Comparison of ENCODE assay signal across 1 cellular context in the genomic region with DNA sequence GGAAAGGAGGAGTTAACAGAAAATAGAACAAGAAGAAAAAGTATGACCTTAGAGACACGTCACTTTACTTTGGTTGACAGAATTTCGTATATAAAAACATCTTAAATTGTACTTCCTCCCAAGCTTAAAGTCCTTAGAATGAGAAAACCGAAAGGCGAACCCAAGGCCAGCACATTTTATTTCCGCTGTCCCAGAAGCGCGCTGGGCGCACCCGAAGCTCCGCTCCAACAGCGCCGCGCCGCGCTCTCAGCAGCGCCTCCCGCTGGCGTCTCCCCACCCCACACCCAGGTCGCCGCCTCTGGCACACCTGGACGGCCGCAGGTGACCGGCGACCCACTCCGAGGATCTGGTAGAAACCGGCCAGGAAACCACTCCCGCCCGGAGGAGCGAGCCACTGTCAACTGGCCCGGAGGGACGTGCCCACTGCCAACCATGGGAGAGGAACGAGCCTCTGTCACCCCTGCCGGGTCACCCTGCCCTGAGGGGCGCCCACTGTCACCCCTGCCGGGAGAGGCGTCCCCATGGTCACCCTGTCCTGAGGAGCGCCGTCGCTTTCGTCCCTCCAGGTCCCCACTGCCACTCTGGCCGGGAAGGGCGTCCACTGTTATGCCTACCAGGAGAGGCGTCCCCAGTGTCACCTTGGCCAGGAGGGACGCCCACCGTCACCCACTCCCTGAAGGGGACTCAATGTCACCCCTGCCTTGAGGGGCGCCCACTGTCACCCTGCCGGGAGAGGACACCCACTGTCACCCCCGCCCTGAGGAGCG.
A peak's percentile ranks its signal among the peaks of the same experiment; 100 is the strongest.
TF ChIP-seq lines count a peak whose summit lies in the region.

No MANE protein-coding gene starts in this region.

TF ChIP-seq in HepG2, 621 proteins besides CTCF, POLR2A, EP300 and RAD21 (continued from another document and continues in another):
- TF ChIP-seq, protein P1, sequence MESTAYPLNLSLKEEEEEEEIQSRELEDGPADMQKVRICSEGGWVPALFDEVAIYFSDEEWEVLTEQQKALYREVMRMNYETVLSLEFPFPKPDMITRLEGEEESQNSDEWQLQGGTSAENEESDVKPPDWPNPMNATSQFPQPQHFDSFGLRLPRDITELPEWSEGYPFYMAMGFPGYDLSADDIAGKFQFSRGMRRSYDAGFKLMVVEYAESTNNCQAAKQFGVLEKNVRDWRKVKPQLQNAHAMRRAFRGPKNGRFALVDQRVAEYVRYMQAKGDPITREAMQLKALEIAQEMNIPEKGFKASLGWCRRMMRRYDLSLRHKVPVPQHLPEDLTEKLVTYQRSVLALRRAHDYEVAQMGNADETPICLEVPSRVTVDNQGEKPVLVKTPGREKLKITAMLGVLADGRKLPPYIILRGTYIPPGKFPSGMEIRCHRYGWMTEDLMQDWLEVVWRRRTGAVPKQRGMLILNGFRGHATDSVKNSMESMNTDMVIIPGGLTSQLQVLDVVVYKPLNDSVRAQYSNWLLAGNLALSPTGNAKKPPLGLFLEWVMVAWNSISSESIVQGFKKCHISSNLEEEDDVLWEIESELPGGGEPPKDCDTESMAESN (CRISPR knock-in tag; conservative IDR thresholded peaks at IDR 0.05) = 0 out of 2 replicates have a peak, but pooled peaks have one; percentile 63
- TF ChIP-seq SMC3 (IDR thresholded peaks at IDR 0.05; ENCODE audit: low read length) (peak; percentile 22; the same call in 1 of the 2 replicates), TBP (CRISPR knock-in tag; IDR thresholded peaks at IDR 0.05) (no peak), KMT2A (CRISPR knock-in tag; IDR thresholded peaks at IDR 0.05) (peak; percentile 100), DR1 (CRISPR knock-in tag; IDR thresholded peaks at IDR 0.05) (no peak), REPIN1 (CRISPR knock-in tag; IDR thresholded peaks at IDR 0.05; ENCODE audit: borderline replicate concordance, low read depth) (peak; percentile 77; the same call in 1 of the 2 replicates), FOXM1 (CRISPR knock-in tag; IDR thresholded peaks at IDR 0.05) (no peak), XBP1 (CRISPR knock-in tag; IDR thresholded peaks at IDR 0.05) (0 out of 2 replicates have a peak, but pooled peaks have one; percentile 26), ZNF713 (CRISPR knock-in tag; IDR thresholded peaks at IDR 0.05) (no peak), POLR2AphosphoS2 (IDR thresholded peaks at IDR 0.05; ENCODE audit: low read depth, low read length) (no peak), KMT2B (CRISPR knock-in tag; IDR thresholded peaks at IDR 0.05) (peak; percentile 92), PHF8 (CRISPR knock-in tag; IDR thresholded peaks at IDR 0.05) (peak; percentile 79), JUNB (CRISPR knock-in tag; IDR thresholded peaks at IDR 0.05; ENCODE audit: borderline replicate concordance) (no peak), HNRNPLL (IDR thresholded peaks at IDR 0.05; ENCODE audit: low read depth, low read length, poor library complexity, severe bottlenecking) (peak; percentile 84), JARID2 (CRISPR knock-in tag; IDR thresholded peaks at IDR 0.05; ENCODE audit: insufficient replicate concordance) (peak; percentile 79), FOXJ3 (CRISPR knock-in tag; IDR thresholded peaks at IDR 0.05; ENCODE audit: borderline replicate concordance) (no peak), ATRX (CRISPR knock-in tag; IDR thresholded peaks at IDR 0.05; ENCODE audit: borderline replicate concordance) (no peak), ATAD3A (CRISPR knock-in tag; IDR thresholded peaks at IDR 0.05) (peak; percentile 79; the same call in 1 of the 2 replicates), SNAPC4 (CRISPR knock-in tag; IDR thresholded peaks at IDR 0.05) (peak; percentile 74; the same call in 1 of the 2 replicates), ZNF512B (CRISPR knock-in tag; IDR thresholded peaks at IDR 0.05; ENCODE audit: borderline replicate concordance) (peak; percentile 87), ZNF614 (CRISPR knock-in tag; IDR thresholded peaks at IDR 0.05; ENCODE audit: borderline replicate concordance) (peak; percentile 86; the same call in 1 of the 2 replicates), ZNF446 (CRISPR knock-in tag; IDR thresholded peaks at IDR 0.05) (no peak; the same call in 1 of the 2 replicates), XRCC5 (optimal IDR thresholded peaks at IDR 0.05; ENCODE audit: low read length) (peak; percentile 91)
- TF ChIP-seq, protein P2, sequence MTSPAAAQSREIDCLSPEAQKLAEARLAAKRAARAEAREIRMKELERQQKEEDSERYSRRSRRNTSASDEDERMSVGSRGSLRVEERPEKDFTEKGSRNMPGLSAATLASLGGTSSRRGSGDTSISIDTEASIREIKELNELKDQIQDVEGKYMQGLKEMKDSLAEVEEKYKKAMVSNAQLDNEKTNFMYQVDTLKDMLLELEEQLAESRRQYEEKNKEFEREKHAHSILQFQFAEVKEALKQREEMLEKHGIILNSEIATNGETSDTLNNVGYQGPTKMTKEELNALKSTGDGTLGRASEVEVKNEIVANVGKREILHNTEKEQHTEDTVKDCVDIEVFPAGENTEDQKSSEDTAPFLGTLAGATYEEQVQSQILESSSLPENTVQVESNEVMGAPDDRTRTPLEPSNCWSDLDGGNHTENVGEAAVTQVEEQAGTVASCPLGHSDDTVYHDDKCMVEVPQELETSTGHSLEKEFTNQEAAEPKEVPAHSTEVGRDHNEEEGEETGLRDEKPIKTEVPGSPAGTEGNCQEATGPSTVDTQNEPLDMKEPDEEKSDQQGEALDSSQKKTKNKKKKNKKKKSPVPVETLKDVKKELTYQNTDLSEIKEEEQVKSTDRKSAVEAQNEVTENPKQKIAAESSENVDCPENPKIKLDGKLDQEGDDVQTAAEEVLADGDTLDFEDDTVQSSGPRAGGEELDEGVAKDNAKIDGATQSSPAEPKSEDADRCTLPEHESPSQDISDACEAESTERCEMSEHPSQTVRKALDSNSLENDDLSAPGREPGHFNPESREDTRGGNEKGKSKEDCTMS (CRISPR knock-in tag; conservative IDR thresholded peaks at IDR 0.05) = no peak
- TF ChIP-seq, protein P3, sequence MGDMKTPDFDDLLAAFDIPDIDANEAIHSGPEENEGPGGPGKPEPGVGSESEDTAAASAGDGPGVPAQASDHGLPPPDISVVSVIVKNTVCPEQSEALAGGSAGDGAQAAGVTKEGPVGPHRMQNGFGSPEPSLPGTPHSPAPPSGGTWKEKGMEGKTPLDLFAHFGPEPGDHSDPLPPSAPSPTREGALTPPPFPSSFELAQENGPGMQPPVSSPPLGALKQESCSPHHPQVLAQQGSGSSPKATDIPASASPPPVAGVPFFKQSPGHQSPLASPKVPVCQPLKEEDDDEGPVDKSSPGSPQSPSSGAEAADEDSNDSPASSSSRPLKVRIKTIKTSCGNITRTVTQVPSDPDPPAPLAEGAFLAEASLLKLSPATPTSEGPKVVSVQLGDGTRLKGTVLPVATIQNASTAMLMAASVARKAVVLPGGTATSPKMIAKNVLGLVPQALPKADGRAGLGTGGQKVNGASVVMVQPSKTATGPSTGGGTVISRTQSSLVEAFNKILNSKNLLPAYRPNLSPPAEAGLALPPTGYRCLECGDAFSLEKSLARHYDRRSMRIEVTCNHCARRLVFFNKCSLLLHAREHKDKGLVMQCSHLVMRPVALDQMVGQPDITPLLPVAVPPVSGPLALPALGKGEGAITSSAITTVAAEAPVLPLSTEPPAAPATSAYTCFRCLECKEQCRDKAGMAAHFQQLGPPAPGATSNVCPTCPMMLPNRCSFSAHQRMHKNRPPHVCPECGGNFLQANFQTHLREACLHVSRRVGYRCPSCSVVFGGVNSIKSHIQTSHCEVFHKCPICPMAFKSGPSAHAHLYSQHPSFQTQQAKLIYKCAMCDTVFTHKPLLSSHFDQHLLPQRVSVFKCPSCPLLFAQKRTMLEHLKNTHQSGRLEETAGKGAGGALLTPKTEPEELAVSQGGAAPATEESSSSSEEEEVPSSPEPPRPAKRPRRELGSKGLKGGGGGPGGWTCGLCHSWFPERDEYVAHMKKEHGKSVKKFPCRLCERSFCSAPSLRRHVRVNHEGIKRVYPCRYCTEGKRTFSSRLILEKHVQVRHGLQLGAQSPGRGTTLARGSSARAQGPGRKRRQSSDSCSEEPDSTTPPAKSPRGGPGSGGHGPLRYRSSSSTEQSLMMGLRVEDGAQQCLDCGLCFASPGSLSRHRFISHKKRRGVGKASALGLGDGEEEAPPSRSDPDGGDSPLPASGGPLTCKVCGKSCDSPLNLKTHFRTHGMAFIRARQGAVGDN (CRISPR knock-in tag; IDR thresholded peaks at IDR 0.05) = peak; percentile 84
- TF ChIP-seq, protein P4, sequence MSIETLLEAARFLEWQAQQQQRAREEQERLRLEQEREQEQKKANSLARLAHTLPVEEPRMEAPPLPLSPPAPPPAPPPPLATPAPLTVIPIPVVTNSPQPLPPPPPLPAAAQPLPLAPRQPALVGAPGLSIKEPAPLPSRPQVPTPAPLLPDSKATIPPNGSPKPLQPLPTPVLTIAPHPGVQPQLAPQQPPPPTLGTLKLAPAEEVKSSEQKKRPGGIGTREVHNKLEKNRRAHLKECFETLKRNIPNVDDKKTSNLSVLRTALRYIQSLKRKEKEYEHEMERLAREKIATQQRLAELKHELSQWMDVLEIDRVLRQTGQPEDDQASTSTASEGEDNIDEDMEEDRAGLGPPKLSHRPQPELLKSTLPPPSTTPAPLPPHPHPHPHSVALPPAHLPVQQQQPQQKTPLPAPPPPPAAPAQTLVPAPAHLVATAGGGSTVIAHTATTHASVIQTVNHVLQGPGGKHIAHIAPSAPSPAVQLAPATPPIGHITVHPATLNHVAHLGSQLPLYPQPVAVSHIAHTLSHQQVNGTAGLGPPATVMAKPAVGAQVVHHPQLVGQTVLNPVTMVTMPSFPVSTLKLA (IDR thresholded peaks at IDR 0.05) = no peak
- TF ChIP-seq, protein P5, sequence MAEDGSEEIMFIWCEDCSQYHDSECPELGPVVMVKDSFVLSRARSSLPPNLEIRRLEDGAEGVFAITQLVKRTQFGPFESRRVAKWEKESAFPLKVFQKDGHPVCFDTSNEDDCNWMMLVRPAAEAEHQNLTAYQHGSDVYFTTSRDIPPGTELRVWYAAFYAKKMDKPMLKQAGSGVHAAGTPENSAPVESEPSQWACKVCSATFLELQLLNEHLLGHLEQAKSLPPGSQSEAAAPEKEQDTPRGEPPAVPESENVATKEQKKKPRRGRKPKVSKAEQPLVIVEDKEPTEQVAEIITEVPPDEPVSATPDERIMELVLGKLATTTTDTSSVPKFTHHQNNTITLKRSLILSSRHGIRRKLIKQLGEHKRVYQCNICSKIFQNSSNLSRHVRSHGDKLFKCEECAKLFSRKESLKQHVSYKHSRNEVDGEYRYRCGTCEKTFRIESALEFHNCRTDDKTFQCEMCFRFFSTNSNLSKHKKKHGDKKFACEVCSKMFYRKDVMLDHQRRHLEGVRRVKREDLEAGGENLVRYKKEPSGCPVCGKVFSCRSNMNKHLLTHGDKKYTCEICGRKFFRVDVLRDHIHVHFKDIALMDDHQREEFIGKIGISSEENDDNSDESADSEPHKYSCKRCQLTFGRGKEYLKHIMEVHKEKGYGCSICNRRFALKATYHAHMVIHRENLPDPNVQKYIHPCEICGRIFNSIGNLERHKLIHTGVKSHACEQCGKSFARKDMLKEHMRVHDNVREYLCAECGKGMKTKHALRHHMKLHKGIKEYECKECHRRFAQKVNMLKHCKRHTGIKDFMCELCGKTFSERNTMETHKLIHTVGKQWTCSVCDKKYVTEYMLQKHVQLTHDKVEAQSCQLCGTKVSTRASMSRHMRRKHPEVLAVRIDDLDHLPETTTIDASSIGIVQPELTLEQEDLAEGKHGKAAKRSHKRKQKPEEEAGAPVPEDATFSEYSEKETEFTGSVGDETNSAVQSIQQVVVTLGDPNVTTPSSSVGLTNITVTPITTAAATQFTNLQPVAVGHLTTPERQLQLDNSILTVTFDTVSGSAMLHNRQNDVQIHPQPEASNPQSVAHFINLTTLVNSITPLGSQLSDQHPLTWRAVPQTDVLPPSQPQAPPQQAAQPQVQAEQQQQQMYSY (CRISPR knock-in tag; IDR thresholded peaks at IDR 0.05) = no peak
- TF ChIP-seq, protein P6, sequence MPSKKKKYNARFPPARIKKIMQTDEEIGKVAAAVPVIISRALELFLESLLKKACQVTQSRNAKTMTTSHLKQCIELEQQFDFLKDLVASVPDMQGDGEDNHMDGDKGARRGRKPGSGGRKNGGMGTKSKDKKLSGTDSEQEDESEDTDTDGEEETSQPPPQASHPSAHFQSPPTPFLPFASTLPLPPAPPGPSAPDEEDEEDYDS (CRISPR knock-in tag; IDR thresholded peaks at IDR 0.05) = no peak; the same call in 1 of the 2 replicates
